Comparison of ENCODE assay signal across 8 cellular contexts in the genomic region with DNA sequence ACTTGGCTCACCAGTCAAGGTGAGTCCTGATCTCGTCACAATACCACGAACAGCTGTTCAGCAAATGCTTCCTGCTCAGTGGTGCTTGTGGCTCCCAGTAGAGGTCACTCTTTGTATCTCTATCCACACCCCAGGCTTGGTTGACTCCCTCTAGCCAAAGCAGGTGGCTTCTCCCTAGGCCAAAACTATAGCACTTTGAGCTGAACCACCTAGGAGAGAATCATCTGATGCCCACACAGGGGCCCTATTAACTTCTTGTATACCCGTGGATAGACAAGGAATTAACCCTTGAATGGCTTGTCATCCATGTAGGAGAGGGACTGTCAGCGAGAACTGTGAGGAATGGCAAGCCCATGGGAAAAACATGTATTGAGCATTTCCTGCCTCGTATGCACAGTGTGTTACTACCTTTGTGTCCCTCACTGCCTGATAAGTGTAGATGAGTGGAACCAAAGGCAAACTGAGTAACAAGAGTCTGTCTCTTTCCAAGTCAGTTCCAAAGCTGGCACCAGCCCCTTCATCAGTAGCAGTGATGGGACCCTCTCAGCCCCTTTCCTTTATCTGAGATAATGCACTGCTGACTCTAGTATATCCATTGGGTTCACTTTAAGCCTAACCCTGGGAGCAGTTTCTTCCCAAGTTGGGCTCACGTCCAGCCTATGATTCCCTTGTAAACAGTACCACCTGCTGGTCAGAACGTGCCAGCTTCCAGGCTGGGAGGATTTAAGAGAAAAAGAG. TPM values are rescaled to one million over a fixed set of nuclear protein-coding genes. Genes with fewer than 3 reads are reported as not detected.
DNase-seq lines count a peak whose midpoint lies in the region; ATAC-seq and TF ChIP-seq lines count a peak whose summit lies in the region.

No MANE protein-coding gene starts in this region.

- H3K27me3 Mint-ChIP-seq in central memory CD8-positive, alpha-beta T cell: no peaks in the 10 kb centered on the region

- H3K9me3 ChIP-seq in WERI-Rb-1 (ENCODE audit: severe bottlenecking): no peaks in the 10 kb centered on the region

- H3K9me3 Mint-ChIP-seq in central memory CD8-positive, alpha-beta T cell: no peaks in the 10 kb centered on the region

- H3K36me3 Mint-ChIP-seq in central memory CD8-positive, alpha-beta T cell (ENCODE audit: insufficient read depth): peaks cover 24% of the 10 kb centered on the region

- TF ChIP-seq CTCF in WERI-Rb-1 (IDR thresholded peaks at IDR 0.05; ENCODE audit: low read depth, low read length) (peak; percentile 80), kidney epithelial cell (IDR thresholded peaks at IDR 0.05; ENCODE audit: insufficient read depth, low read length, poor library complexity, severe bottlenecking) (peak; percentile 85)

- H3K27me3 ChIP-seq in WERI-Rb-1 (ENCODE audit: insufficient read depth, low read depth, severe bottlenecking) (no peaks in the 10 kb centered on the region), kidney epithelial cell (ENCODE audit: control insufficient read depth, insufficient read depth, low read length) (no peaks in the 10 kb centered on the region)

- H3K4me3 ChIP-seq in WERI-Rb-1 (ENCODE audit: low read depth, low read length): no peak overlapping the region
- no peak overlapping the region for H3K4me3 ChIP-seq in kidney epithelial cell (ENCODE audit: low read depth, low read length)

- DNase-seq in EL (peak; percentile 81), NCI-H2171 treated with DMSO at 0.1 percent for 48 hours (lab: John Stamatoyannopoulos, UW) (peak; percentile 88), WERI-Rb-1 (peak; percentile 70), kidney epithelial cell (ENCODE audit: low read depth) (peak; percentile 19)
- DNase-seq in central memory CD8-positive, alpha-beta T cell (ENCODE audit: low spot score in 2 of 2): peak in 1 of 2 donors; percentile 21
- peak; percentile 51 to 62 for DNase-seq in stimulated activated CD4-positive, alpha-beta T cell treated with anti-CD3 and anti-CD28 coated beads, Interleukin-2, amount 100 ng/mL, for 24 hours

- H3K27ac Mint-ChIP-seq in central memory CD8-positive, alpha-beta T cell (ENCODE audit: low read depth): no peak overlapping the region

- H3K4me1 Mint-ChIP-seq in central memory CD8-positive, alpha-beta T cell: peaks cover 52% of the 10 kb centered on the region

- no peak overlapping the region for H3K27ac ChIP-seq in WERI-Rb-1

- H3K4me3 Mint-ChIP-seq in central memory CD8-positive, alpha-beta T cell: no peak overlapping the region

- peak; percentile 64 for ATAC-seq in HG02763 (IDR thresholded peaks at IDR 0.05; ENCODE audit: unreplicated experiment)
- peak; percentile 95 for ATAC-seq in central memory CD8-positive, alpha-beta T cell (replicated peaks; ENCODE audit: extremely low read depth, poor library complexity, severe bottlenecking)
- no peak for ATAC-seq in GM19452 (IDR thresholded peaks at IDR 0.05; ENCODE audit: unreplicated experiment)

- peaks cover 14% of the 10 kb centered on the region; the same call in 1 of the 2 replicates for H3K36me3 ChIP-seq in WERI-Rb-1
- H3K36me3 ChIP-seq in kidney epithelial cell (ENCODE audit: control insufficient read depth, insufficient read depth, low read length): no peaks in the 10 kb centered on the region

RNA-seq across cellular contexts. Expression of a gene that starts 42.5 kb away (rescaled TPM):
- 118 and 132 TPM in 2 replicates for total RNA-seq in kidney epithelial cell
